Comparison of ENCODE assay signal across 1 cellular context in the genomic region with DNA sequence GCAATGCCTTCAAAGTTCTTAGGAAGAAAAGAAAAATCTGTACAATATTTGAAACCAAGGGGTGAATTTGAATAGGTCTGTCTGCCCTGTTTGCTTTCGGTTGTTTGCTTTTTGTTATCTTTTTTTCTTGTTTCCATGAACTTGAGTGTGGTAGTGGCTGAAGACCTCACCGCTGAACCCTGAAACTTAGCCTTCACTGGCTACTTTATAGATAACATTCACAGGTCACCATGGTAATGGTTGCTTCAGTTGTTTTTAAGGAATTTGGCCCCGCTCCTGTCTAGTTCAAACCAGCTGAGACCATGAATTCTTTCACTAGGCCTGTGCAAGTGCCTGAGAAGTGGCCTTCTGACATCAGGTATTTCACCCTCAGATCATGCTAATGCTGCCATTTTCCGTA.
TF ChIP-seq lines count a peak whose summit lies in the region.

No MANE protein-coding gene starts in this region.

TF ChIP-seq in HepG2, 621 proteins besides CTCF, POLR2A, EP300 and RAD21 (continued from another document and continues in another):
- TF ChIP-seq ZNF609 (CRISPR knock-in tag; IDR thresholded peaks at IDR 0.05; ENCODE audit: borderline replicate concordance) (0 out of 2 replicates have a peak, but pooled peaks have one; percentile 71), MLLT10 (CRISPR knock-in tag; IDR thresholded peaks at IDR 0.05) (no peak), ZNF605 (CRISPR knock-in tag; IDR thresholded peaks at IDR 0.05) (no peak), ZNF3 (CRISPR knock-in tag; IDR thresholded peaks at IDR 0.05) (no peak), ZNF546 (CRISPR knock-in tag; conservative IDR thresholded peaks at IDR 0.05) (no peak), IRF1 (CRISPR knock-in tag; IDR thresholded peaks at IDR 0.05; ENCODE audit: low read depth) (no peak), HDAC6 (IDR thresholded peaks at IDR 0.05; ENCODE audit: low read depth, low read length) (no peak), ZNF776 (CRISPR knock-in tag; IDR thresholded peaks at IDR 0.05) (no peak), WIZ (CRISPR knock-in tag; IDR thresholded peaks at IDR 0.05) (no peak), ZFP62 (CRISPR knock-in tag; IDR thresholded peaks at IDR 0.05) (no peak), ZNF577 (CRISPR knock-in tag; IDR thresholded peaks at IDR 0.05; ENCODE audit: borderline replicate concordance, low read depth) (no peak), NFRKB (IDR thresholded peaks at IDR 0.05) (no peak), ZNF235 (CRISPR knock-in tag; IDR thresholded peaks at IDR 0.05; ENCODE audit: borderline replicate concordance) (no peak), HOXA5 (CRISPR knock-in tag; IDR thresholded peaks at IDR 0.05) (no peak), MTA1 (CRISPR knock-in tag; IDR thresholded peaks at IDR 0.05; ENCODE audit: borderline replicate concordance) (no peak), RBM39 (IDR thresholded peaks at IDR 0.05; ENCODE audit: low read depth, low read length, poor library complexity, severe bottlenecking) (no peak), RELA (CRISPR knock-in tag; IDR thresholded peaks at IDR 0.05) (0 out of 2 replicates have a peak, but pooled peaks have one; percentile 17), KAT8 (CRISPR knock-in tag; IDR thresholded peaks at IDR 0.05) (no peak; the same call in 1 of the 2 replicates), HOXA3 (CRISPR knock-in tag; IDR thresholded peaks at IDR 0.05) (peak; percentile 69), NR2F6 (IDR thresholded peaks at IDR 0.05) (peak; percentile 56), NR2F6 (CRISPR knock-in tag; IDR thresholded peaks at IDR 0.05) (peak; percentile 56; the same call in 1 of the 2 replicates), NFIC (IDR thresholded peaks at IDR 0.05; ENCODE audit: low read length) (no peak; the same call in none of the 2 replicates), ZNF839 (CRISPR knock-in tag; IDR thresholded peaks at IDR 0.05; ENCODE audit: borderline replicate concordance) (no peak), ZBTB7A (CRISPR knock-in tag; IDR thresholded peaks at IDR 0.05) (no peak), HES4 (CRISPR knock-in tag; IDR thresholded peaks at IDR 0.05; ENCODE audit: borderline replicate concordance) (no peak), EHMT2 (IDR thresholded peaks at IDR 0.05; ENCODE audit: borderline replicate concordance, low read depth, low read length) (peak; percentile 32; the same call in 1 of the 2 replicates), DDIT3 (CRISPR knock-in tag; IDR thresholded peaks at IDR 0.05) (0 out of 2 replicates have a peak, but pooled peaks have one; percentile 43), ZFP1 (CRISPR knock-in tag; IDR thresholded peaks at IDR 0.05) (no peak), ZNF773 (CRISPR knock-in tag; IDR thresholded peaks at IDR 0.05; ENCODE audit: borderline replicate concordance) (no peak), NFYC (CRISPR knock-in tag; IDR thresholded peaks at IDR 0.05) (0 out of 2 replicates have a peak, but pooled peaks have one; percentile 41)
- TF ChIP-seq, protein P1, sequence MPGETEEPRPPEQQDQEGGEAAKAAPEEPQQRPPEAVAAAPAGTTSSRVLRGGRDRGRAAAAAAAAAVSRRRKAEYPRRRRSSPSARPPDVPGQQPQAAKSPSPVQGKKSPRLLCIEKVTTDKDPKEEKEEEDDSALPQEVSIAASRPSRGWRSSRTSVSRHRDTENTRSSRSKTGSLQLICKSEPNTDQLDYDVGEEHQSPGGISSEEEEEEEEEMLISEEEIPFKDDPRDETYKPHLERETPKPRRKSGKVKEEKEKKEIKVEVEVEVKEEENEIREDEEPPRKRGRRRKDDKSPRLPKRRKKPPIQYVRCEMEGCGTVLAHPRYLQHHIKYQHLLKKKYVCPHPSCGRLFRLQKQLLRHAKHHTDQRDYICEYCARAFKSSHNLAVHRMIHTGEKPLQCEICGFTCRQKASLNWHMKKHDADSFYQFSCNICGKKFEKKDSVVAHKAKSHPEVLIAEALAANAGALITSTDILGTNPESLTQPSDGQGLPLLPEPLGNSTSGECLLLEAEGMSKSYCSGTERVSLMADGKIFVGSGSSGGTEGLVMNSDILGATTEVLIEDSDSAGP (CRISPR knock-in tag; IDR thresholded peaks at IDR 0.05; ENCODE audit: borderline replicate concordance) = no peak
- TF ChIP-seq, protein P2, sequence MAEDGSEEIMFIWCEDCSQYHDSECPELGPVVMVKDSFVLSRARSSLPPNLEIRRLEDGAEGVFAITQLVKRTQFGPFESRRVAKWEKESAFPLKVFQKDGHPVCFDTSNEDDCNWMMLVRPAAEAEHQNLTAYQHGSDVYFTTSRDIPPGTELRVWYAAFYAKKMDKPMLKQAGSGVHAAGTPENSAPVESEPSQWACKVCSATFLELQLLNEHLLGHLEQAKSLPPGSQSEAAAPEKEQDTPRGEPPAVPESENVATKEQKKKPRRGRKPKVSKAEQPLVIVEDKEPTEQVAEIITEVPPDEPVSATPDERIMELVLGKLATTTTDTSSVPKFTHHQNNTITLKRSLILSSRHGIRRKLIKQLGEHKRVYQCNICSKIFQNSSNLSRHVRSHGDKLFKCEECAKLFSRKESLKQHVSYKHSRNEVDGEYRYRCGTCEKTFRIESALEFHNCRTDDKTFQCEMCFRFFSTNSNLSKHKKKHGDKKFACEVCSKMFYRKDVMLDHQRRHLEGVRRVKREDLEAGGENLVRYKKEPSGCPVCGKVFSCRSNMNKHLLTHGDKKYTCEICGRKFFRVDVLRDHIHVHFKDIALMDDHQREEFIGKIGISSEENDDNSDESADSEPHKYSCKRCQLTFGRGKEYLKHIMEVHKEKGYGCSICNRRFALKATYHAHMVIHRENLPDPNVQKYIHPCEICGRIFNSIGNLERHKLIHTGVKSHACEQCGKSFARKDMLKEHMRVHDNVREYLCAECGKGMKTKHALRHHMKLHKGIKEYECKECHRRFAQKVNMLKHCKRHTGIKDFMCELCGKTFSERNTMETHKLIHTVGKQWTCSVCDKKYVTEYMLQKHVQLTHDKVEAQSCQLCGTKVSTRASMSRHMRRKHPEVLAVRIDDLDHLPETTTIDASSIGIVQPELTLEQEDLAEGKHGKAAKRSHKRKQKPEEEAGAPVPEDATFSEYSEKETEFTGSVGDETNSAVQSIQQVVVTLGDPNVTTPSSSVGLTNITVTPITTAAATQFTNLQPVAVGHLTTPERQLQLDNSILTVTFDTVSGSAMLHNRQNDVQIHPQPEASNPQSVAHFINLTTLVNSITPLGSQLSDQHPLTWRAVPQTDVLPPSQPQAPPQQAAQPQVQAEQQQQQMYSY (CRISPR knock-in tag; IDR thresholded peaks at IDR 0.05) = no peak
- TF ChIP-seq, protein P3, sequence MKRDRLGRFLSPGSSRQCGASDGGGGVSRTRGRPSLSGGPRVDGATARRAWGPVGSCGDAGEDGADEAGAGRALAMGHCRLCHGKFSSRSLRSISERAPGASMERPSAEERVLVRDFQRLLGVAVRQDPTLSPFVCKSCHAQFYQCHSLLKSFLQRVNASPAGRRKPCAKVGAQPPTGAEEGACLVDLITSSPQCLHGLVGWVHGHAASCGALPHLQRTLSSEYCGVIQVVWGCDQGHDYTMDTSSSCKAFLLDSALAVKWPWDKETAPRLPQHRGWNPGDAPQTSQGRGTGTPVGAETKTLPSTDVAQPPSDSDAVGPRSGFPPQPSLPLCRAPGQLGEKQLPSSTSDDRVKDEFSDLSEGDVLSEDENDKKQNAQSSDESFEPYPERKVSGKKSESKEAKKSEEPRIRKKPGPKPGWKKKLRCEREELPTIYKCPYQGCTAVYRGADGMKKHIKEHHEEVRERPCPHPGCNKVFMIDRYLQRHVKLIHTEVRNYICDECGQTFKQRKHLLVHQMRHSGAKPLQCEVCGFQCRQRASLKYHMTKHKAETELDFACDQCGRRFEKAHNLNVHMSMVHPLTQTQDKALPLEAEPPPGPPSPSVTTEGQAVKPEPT (CRISPR knock-in tag; IDR thresholded peaks at IDR 0.05; ENCODE audit: low read depth) = no peak
- TF ChIP-seq, protein P4, sequence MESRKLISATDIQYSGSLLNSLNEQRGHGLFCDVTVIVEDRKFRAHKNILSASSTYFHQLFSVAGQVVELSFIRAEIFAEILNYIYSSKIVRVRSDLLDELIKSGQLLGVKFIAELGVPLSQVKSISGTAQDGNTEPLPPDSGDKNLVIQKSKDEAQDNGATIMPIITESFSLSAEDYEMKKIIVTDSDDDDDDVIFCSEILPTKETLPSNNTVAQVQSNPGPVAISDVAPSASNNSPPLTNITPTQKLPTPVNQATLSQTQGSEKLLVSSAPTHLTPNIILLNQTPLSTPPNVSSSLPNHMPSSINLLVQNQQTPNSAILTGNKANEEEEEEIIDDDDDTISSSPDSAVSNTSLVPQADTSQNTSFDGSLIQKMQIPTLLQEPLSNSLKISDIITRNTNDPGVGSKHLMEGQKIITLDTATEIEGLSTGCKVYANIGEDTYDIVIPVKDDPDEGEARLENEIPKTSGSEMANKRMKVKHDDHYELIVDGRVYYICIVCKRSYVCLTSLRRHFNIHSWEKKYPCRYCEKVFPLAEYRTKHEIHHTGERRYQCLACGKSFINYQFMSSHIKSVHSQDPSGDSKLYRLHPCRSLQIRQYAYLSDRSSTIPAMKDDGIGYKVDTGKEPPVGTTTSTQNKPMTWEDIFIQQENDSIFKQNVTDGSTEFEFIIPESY (CRISPR knock-in tag; IDR thresholded peaks at IDR 0.05) = no peak
- TF ChIP-seq, protein P5, sequence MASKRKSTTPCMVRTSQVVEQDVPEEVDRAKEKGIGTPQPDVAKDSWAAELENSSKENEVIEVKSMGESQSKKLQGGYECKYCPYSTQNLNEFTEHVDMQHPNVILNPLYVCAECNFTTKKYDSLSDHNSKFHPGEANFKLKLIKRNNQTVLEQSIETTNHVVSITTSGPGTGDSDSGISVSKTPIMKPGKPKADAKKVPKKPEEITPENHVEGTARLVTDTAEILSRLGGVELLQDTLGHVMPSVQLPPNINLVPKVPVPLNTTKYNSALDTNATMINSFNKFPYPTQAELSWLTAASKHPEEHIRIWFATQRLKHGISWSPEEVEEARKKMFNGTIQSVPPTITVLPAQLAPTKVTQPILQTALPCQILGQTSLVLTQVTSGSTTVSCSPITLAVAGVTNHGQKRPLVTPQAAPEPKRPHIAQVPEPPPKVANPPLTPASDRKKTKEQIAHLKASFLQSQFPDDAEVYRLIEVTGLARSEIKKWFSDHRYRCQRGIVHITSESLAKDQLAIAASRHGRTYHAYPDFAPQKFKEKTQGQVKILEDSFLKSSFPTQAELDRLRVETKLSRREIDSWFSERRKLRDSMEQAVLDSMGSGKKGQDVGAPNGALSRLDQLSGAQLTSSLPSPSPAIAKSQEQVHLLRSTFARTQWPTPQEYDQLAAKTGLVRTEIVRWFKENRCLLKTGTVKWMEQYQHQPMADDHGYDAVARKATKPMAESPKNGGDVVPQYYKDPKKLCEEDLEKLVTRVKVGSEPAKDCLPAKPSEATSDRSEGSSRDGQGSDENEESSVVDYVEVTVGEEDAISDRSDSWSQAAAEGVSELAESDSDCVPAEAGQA (IDR thresholded peaks at IDR 0.05; ENCODE audit: low read depth) = no peak
- TF ChIP-seq, protein P5 (CRISPR knock-in tag; IDR thresholded peaks at IDR 0.05; ENCODE audit: borderline replicate concordance) = no peak
- TF ChIP-seq, protein P6, sequence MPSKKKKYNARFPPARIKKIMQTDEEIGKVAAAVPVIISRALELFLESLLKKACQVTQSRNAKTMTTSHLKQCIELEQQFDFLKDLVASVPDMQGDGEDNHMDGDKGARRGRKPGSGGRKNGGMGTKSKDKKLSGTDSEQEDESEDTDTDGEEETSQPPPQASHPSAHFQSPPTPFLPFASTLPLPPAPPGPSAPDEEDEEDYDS (CRISPR knock-in tag; IDR thresholded peaks at IDR 0.05) = no peak
